ENCODE assay signal across 8 cellular contexts in the genomic region with DNA sequence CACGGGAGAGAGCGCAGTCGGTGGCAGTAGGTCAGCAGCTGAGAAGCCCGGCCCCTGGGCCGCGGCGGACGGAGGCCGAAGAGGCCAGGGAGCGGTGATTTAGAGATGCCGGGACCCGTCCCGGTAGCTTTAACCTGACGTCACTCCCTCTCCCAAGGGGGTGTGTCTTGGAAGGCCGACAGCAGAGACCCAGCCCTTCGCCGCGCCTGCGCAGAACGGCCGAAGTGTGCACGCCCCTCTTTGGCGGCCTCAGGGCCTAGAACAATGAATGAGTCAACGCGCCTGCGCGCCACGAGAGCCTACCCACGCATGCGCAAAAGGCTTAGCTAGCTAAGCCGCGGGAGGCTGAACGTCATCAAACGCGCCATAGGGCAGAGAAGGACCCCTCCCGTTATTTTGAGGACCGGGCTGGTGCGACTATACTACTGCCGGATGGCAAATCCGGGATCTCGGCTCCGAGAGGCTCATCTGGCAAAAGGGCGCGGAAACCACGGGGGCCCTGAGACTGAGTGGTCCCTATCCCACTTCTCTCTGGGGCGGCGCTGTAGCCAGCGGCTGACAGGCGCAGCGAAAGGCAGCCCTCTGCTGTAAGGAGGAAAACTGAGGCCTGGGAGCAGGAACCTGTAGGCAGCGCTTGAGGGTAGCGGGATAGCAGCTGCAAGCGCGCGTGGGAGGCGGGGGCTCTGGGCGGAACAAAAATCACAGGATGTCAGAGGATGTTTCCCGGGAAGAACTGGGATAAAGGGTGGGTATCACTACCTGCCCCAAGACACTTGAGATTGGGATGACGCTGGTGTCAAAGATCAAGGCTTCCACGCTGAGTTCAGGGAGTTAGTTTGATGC. TPM values are rescaled to one million over a fixed set of nuclear protein-coding genes. Genes with fewer than 3 reads are reported as not detected.
DNase-seq lines count a peak whose midpoint lies in the region; ATAC-seq and TF ChIP-seq lines count a peak whose summit lies in the region.

A gene with protein sequence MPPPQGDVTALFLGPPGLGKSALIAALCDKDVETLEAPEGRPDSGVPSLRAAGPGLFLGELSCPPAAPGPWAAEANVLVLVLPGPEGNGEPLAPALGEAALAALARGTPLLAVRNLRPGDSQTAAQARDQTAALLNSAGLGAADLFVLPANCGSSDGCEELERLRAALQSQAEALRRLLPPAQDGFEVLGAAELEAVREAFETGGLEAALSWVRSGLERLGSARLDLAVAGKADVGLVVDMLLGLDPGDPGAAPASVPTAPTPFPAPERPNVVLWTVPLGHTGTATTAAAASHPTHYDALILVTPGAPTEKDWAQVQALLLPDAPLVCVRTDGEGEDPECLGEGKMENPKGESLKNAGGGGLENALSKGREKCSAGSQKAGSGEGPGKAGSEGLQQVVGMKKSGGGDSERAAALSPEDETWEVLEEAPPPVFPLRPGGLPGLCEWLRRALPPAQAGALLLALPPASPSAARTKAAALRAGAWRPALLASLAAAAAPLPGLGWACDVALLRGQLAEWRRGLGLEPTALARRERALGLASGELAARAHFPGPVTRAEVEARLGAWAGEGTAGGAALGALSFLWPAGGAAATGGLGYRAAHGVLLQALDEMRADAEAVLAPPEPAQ (minus strand): TSS at position 136 of the 843 bp plus-strand sequence. CDS start 796 bp downstream, outside the sequence.
Gene ZNF576, plus strand, starts transcription at position 597 of the 843 bp plus-strand sequence. CDS start 514 bp downstream, outside the sequence.

- H3K9me3 ChIP-seq in lung (ENCODE audit: control insufficient read depth in 2 of 2, insufficient read depth in 1 of 2, low read length in 1 of 2): no peaks in the 10 kb centered on the region

- ATAC-seq in lung (ENCODE audit: insufficient read depth, low FRiP score): peak; percentile 87

- CTCF ChIA-PET in activated CD8-positive, alpha-beta memory T cell treated with anti-CD3 and anti-CD28 coated beads for 36 hours (lab: Charles Lee): interaction anchor here (0.7 to 4.0 kb wide), 11 partner anchors 13 to 149 kb away, joined by 3 to 22 read pairs (median 5); partner anchors contain the start of gene PHLDB3

- TF ChIP-seq CTCF in GM20000 (IDR thresholded peaks at IDR 0.05; ENCODE audit: extremely low read depth, missing control alignments) (no peak), lung (IDR thresholded peaks at IDR 0.05; ENCODE audit: control extremely low read depth, extremely low read depth) (no peak)

- POLR2A ChIA-PET in activated CD8-positive, alpha-beta memory T cell treated with anti-CD3 and anti-CD28 coated beads for 36 hours (lab: Charles Lee): interaction anchor here (0.5 to 3.6 kb wide), 9 partner anchors 15 to 185 kb away, joined by 3 to 18 read pairs (median 5); partner anchors contain the start of genes CADM4, PHLDB3, PINLYP and XRCC1

- peak within 1 kb of the TSS; percentile 58 for H3K4me3 ChIP-seq in lung

- peaks cover 4 to 9% of the 10 kb centered on the region in 2 donors for H3K4me1 ChIP-seq in lung (ENCODE audit: control insufficient read depth in 2 of 2, insufficient read depth in 2 of 2, low read length in 2 of 2)

- 0% methylated on average over 60 of the region's 60 CpGs for WGBS in lung, 2 donors

- no peaks in the 10 kb centered on the region for H3K27me3 ChIP-seq in lung (ENCODE audit: control insufficient read depth, insufficient read depth)

- DNase-seq in CMK (ENCODE audit: low read depth): peak; percentile 98
- DNase-seq in GM20000 (ENCODE audit: low spot score): peak; percentile 98
- DNase-seq in HT-29 (ENCODE audit: low spot score): peak; percentile 100
- peak; percentile 98 to 99 for DNase-seq in NOMO-1 (lab: John Stamatoyannopoulos, UW; ENCODE audit: unreplicated experiment in 2 of 2)
- DNase-seq in effector CD8-positive, alpha-beta T cell (lab: John Stamatoyannopoulos, UW): peak; percentile 100
- peak; percentile 100 for DNase-seq in lung (ENCODE audit: low spot score)
- DNase-seq in stimulated activated CD4-positive, alpha-beta T cell treated with anti-CD3 and anti-CD28 coated beads, TNF-alpha, amount 100 ng/mL, for 4 hours (ENCODE audit: low read depth in 3 of 3): peak; percentile 100

- H3K36me3 ChIP-seq in lung (ENCODE audit: control insufficient read depth in 2 of 2, insufficient read depth in 2 of 2, low read length in 2 of 2): peaks cover 0 to 37% of the 10 kb centered on the region in 2 donors

- peak within 1 kb of the TSS; percentile 94 to 97 for H3K27ac ChIP-seq in lung (ENCODE audit: low read depth in 1 of 2, low read length in 1 of 2)

RNA-seq across cellular contexts. Expression of the first gene that starts in this region (rescaled TPM):
- total RNA-seq in HT-29 (2014; rRNA removed; shearing (Covaris generic)): 23.0 and 26.0 TPM in 2 replicates
- 10 to 100 TPM; 27.7 to 28.1 TPM for total RNA-seq in activated CD8-positive, alpha-beta memory T cell treated with anti-CD3 and anti-CD28 coated beads for 36 hours
- 10 to 100 TPM; 23.7 to 28.3 TPM for total RNA-seq in lung
- polyA plus RNA-seq in lung: 1 to 10 TPM; 3.8 to 7.5 TPM

RNA-seq across cellular contexts. Expression of gene ZNF576, which starts in this region (rescaled TPM):
- total RNA-seq in HT-29 (2014; rRNA removed; shearing (Covaris generic)): 29.6 and 41.8 TPM in 2 replicates
- 10 to 100 TPM; 21.0 TPM for total RNA-seq in activated CD8-positive, alpha-beta memory T cell treated with anti-CD3 and anti-CD28 coated beads for 36 hours
- total RNA-seq in lung: 10 to 100 TPM in 1 of 2 donors, 1 to 10 TPM in 1; 5.8 to 14.8 TPM
- polyA plus RNA-seq in lung: 10 to 100 TPM in 1 of 2 donors, 1 to 10 TPM in 1; 9.8 to 17.2 TPM

Comparison
In these comparisons a context has a peak if more than half of its experiments do, and no peak if none do; other contexts are left out.
1. Peak in every context shown above with its lines: DNase-seq, ATAC-seq, H3K4me3 ChIP-seq and H3K27ac ChIP-seq.